In genomic region chr3:81033690-81034089, GRCh38 we compare ENCODE assay signal across 27 cellular contexts.
"Had no signal": no experiment of that assay in that cellular context is flagged by ENCODE, and none has a peak within 500 bp of the region (broad histone marks: within the 10 kb centered on the region; RNA-seq: fewer than 3 reads in every experiment).

No MANE protein-coding gene starts in this region.

- H3K27ac ChIP-seq: coronary artery, heart left ventricle, hepatocyte, lower lobe of right lung, ovary, psoas muscle, stomach, thyroid gland had no signal

- FAIRE-seq: endometrium, frontal cortex, small intestine had no signal

- H3K9me3 ChIP-seq: lower lobe of right lung, ovary, psoas muscle, stomach, thyroid gland had no signal

- DNase-seq: dermis blood vessel endothelial cell; effector memory CD4-positive, alpha-beta T cell; heart left ventricle; islet precursor cell; kidney glomerular epithelial cell; left colon; left ventricle myocardium superior; lower lobe of right lung; natural killer cell; occipital lobe; ovary; posterior cingulate gyrus; psoas muscle; right cardiac atrium; small intestine; stimulated activated CD4-positive, alpha-beta T cell treated with anti-CD3 and anti-CD28 coated beads, Interleukin-12 subunit alpha, Interleukin-12 subunit beta, amount 100 ng/mL, for 4 hours; stimulated activated CD4-positive, alpha-beta T cell treated with anti-CD3 and anti-CD28 coated beads, Interleukin-1b, Interleukin-23, amount 100 ng/mL, for 48 hours; stimulated activated CD4-positive, alpha-beta T cell treated with anti-CD3 and anti-CD28 coated beads, Interleukin-4, amount 100 ng/mL, for 1 hour; stimulated activated naive CD4-positive, alpha-beta T cell treated with Interleukin-2 at 50 U/mL for 16 hours; stomach; thyroid gland; trophoblast cell had no signal

- H3K4me1 ChIP-seq: heart left ventricle, lower lobe of right lung, psoas muscle, stomach, thyroid gland had no signal

- H3K4me3 ChIP-seq: coronary artery, heart left ventricle, hepatocyte, lower lobe of right lung, ovary, psoas muscle, stomach, thyroid gland had no signal

- H3K27me3 ChIP-seq: heart left ventricle, hepatocyte, ovary, stomach, thyroid gland had no signal

- ATAC-seq: heart left ventricle; left colon; left ventricle myocardium superior; lower lobe of right lung; natural killer cell; psoas muscle; right cardiac atrium; stimulated activated effector memory CD8-positive, alpha-beta T cell treated with anti-CD3 and anti-CD28 coated beads, Interleukin-12 subunit alpha, Interleukin-12 subunit beta, amount 100 ng/mL, for 72 hours had no signal

- H3K36me3 ChIP-seq: heart left ventricle, lower lobe of right lung, ovary, stomach, thyroid gland had no signal
